23 cellular contexts compared by ENCODE assay signal in the genomic region with DNA sequence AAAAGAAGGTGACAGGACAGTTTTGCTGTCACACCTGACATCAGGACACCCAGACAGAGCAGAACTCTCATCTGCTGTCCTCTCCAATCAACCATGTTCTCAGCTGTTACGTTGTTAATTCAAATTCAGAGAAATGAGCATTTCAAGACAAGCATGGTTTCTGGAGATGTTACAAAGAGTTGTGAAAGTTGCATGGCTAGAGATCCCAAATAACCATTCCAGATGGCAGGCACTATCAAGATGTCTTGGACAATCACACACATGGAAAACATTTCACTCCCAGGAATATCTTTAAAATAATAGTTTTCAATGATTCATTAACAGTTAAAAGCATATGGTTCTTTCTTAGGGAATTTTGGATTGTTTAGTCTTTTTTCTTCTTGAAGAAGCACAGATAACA.
"Had no signal": no experiment of that assay in that cellular context is flagged by ENCODE, and none has a peak within 500 bp of the region (broad histone marks: within the 10 kb centered on the region; RNA-seq: fewer than 3 reads in every experiment).

No MANE protein-coding gene starts in this region.

- ATAC-seq: esophagus mucosa; gastrocnemius medialis; heart right ventricle; left cardiac atrium; left lung; left ventricle myocardium superior; lower lobe of right lung; naive thymus-derived CD4-positive, alpha-beta T cell had no signal

- H3K4me3 Mint-ChIP-seq: mesothelial cell of epicardium; naive thymus-derived CD4-positive, alpha-beta T cell had no signal

- H3K9me3 ChIP-seq: esophagus squamous epithelium, gastrocnemius medialis, heart right ventricle, lower lobe of right lung had no signal

- H3K4me1 Mint-ChIP-seq: naive thymus-derived CD4-positive, alpha-beta T cell had no signal

- DNase-seq: dermis blood vessel endothelial cell; dorsolateral prefrontal cortex; effector CD4-positive, alpha-beta T cell; effector memory CD4-positive, alpha-beta T cell; erythroblast; esophagus squamous epithelium; foreskin fibroblast; foreskin melanocyte; gastrocnemius medialis; glutamatergic neuron; head of caudate nucleus; heart right ventricle; hippocampal formation; left cardiac atrium; left lung; left ventricle myocardium superior; lower lobe of right lung; mesenchymal stem cell; naive thymus-derived CD4-positive, alpha-beta T cell had no signal

- H3K27me3 ChIP-seq: dorsolateral prefrontal cortex, esophagus squamous epithelium, gastrocnemius medialis, left lung had no signal

- H3K27ac ChIP-seq: coronary artery, dorsolateral prefrontal cortex, epithelial cell of prostate, esophagus squamous epithelium, gastrocnemius medialis, heart right ventricle, left lung, lower lobe of right lung had no signal

- H3K4me3 ChIP-seq: coronary artery, dorsolateral prefrontal cortex, esophagus squamous epithelium, gastrocnemius medialis, heart right ventricle, left lung, lower lobe of right lung had no signal

- H3K36me3 ChIP-seq: esophagus squamous epithelium, gastrocnemius medialis, heart right ventricle, left lung, lower lobe of right lung had no signal

- H3K27ac Mint-ChIP-seq: mesothelial cell of epicardium; naive thymus-derived CD4-positive, alpha-beta T cell had no signal

- H3K36me3 Mint-ChIP-seq: mesothelial cell of epicardium; naive thymus-derived CD4-positive, alpha-beta T cell had no signal

- H3K4me1 ChIP-seq: gastrocnemius medialis, heart right ventricle, left lung, lower lobe of right lung had no signal
